1 cellular context compared by ENCODE assay signal in the genomic region with DNA sequence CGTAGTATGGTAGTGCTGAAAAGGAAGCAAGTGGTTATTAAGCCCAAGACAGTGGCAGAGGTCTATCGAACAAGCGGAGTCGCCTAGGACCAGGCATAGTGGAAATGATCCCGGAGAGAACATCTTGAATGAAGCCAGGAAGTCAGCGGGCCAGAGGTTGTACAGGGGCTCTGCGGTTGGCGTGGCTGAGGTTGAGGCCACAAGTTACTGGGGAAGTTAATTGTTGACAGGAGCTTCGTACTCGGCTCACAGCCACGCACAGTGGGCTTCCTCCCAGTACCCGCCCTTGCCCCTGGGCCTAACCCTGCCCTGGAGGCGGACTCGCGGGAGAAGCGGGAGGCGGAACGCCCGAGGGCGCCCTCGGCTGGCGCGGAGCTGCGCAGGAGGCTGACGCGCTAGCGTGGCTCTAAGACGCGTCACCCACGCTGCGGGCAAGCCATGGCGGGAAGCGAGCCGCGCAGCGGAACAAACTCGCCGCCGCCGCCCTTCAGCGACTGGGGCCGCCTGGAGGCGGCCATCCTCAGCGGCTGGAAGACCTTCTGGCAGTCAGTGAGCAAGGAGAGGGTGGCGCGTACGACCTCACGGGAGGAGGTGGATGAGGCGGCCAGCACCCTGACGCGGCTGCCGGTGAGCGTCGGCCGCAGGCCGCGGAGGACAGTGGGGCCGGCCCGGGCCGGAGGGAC.
TF ChIP-seq lines count a peak whose summit lies in the region.

A gene with protein sequence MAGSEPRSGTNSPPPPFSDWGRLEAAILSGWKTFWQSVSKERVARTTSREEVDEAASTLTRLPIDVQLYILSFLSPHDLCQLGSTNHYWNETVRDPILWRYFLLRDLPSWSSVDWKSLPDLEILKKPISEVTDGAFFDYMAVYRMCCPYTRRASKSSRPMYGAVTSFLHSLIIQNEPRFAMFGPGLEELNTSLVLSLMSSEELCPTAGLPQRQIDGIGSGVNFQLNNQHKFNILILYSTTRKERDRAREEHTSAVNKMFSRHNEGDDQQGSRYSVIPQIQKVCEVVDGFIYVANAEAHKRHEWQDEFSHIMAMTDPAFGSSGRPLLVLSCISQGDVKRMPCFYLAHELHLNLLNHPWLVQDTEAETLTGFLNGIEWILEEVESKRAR (plus strand): TSS at position 410 of the 683 bp plus-strand sequence. CDS start 29 bp downstream, at position 439.

TF ChIP-seq in K562, 482 proteins besides CTCF, POLR2A, EP300 and RAD21 (continued from another document and continues in another):
- TF ChIP-seq, protein P1, sequence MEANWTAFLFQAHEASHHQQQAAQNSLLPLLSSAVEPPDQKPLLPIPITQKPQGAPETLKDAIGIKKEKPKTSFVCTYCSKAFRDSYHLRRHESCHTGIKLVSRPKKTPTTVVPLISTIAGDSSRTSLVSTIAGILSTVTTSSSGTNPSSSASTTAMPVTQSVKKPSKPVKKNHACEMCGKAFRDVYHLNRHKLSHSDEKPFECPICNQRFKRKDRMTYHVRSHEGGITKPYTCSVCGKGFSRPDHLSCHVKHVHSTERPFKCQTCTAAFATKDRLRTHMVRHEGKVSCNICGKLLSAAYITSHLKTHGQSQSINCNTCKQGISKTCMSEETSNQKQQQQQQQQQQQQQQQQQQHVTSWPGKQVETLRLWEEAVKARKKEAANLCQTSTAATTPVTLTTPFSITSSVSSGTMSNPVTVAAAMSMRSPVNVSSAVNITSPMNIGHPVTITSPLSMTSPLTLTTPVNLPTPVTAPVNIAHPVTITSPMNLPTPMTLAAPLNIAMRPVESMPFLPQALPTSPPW (CRISPR knock-in tag; IDR thresholded peaks at IDR 0.05) = 0 out of 2 replicates have a peak, but pooled peaks have one; percentile 27
- TF ChIP-seq ZSCAN29 (IDR thresholded peaks at IDR 0.05) (no peak), KLF13 (tag; IDR thresholded peaks at IDR 0.05; ENCODE audit: borderline replicate concordance, low read depth) (peak; percentile 76), MYC (IDR thresholded peaks at IDR 0.05; ENCODE audit: low read depth, low read length) (peak; percentile 97), MYC (CRISPR knock-in tag; IDR thresholded peaks at IDR 0.05; ENCODE audit: borderline replicate concordance, low read depth) (peak; percentile 66; the same call in 1 of the 2 replicates), SP1 (CRISPR knock-in tag; IDR thresholded peaks at IDR 0.05) (peak; percentile 84), ZBTB8A (IDR thresholded peaks at IDR 0.05; ENCODE audit: partially characterized antibody) (no peak), TAL1 (IDR thresholded peaks at IDR 0.05) (no peak), FIP1L1 (IDR thresholded peaks at IDR 0.05; ENCODE audit: low read depth, low read length, poor library complexity, severe bottlenecking) (peak; percentile 95), STAG1 (CRISPR knock-in tag; IDR thresholded peaks at IDR 0.05; ENCODE audit: borderline replicate concordance) (no peak; the same call in 1 of the 2 replicates), ZNF766 (CRISPR knock-in tag; conservative IDR thresholded peaks at IDR 0.05) (no peak), EZH2 (IDR thresholded peaks at IDR 0.05; ENCODE audit: borderline replicate concordance, low read depth, low read length) (no peak), FOSL1 (tag; conservative IDR thresholded peaks at IDR 0.05) (no peak; the same call in 1 of the 2 replicates), SMARCA4 (IDR thresholded peaks at IDR 0.05) (peak; percentile 62), XRCC3 (IDR thresholded peaks at IDR 0.05) (no peak), GTF2A2 (tag; IDR thresholded peaks at IDR 0.05) (no peak), RUNX1 (IDR thresholded peaks at IDR 0.05; ENCODE audit: low read depth) (0 out of 2 replicates have a peak, but pooled peaks have one; percentile 63), STAT5B (CRISPR knock-in tag; IDR thresholded peaks at IDR 0.05) (no peak), ZNF197 (CRISPR knock-in tag; IDR thresholded peaks at IDR 0.05; ENCODE audit: low read depth) (no peak), RBM15 (IDR thresholded peaks at IDR 0.05; ENCODE audit: insufficient read depth, low read length) (no peak), SAFB2 (IDR thresholded peaks at IDR 0.05; ENCODE audit: borderline replicate concordance, low read depth, low read length, severe bottlenecking) (no peak), RBM22 (IDR thresholded peaks at IDR 0.05; ENCODE audit: low read depth, low read length, poor library complexity, severe bottlenecking) (no peak), CHD4 (IDR thresholded peaks at IDR 0.05; ENCODE audit: insufficient read depth, insufficient replicate concordance, low read depth, low read length, poor library complexity, severe bottlenecking) (no peak), FOS (IDR thresholded peaks at IDR 0.05; ENCODE audit: extremely low read depth, insufficient read length) (no peak), HNRNPL (IDR thresholded peaks at IDR 0.05; ENCODE audit: low read depth, low read length) (peak; percentile 97), NCOA1 (IDR thresholded peaks at IDR 0.05; ENCODE audit: low read depth) (no peak), ZNF133 (CRISPR knock-in tag; IDR thresholded peaks at IDR 0.05) (no peak)
- TF ChIP-seq, protein P2, sequence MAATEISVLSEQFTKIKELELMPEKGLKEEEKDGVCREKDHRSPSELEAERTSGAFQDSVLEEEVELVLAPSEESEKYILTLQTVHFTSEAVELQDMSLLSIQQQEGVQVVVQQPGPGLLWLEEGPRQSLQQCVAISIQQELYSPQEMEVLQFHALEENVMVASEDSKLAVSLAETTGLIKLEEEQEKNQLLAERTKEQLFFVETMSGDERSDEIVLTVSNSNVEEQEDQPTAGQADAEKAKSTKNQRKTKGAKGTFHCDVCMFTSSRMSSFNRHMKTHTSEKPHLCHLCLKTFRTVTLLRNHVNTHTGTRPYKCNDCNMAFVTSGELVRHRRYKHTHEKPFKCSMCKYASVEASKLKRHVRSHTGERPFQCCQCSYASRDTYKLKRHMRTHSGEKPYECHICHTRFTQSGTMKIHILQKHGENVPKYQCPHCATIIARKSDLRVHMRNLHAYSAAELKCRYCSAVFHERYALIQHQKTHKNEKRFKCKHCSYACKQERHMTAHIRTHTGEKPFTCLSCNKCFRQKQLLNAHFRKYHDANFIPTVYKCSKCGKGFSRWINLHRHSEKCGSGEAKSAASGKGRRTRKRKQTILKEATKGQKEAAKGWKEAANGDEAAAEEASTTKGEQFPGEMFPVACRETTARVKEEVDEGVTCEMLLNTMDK (IDR thresholded peaks at IDR 0.05; ENCODE audit: borderline replicate concordance, insufficient read depth, low read depth, low read length, poor library complexity, severe bottlenecking) = peak; percentile 99
- TF ChIP-seq, protein P3, sequence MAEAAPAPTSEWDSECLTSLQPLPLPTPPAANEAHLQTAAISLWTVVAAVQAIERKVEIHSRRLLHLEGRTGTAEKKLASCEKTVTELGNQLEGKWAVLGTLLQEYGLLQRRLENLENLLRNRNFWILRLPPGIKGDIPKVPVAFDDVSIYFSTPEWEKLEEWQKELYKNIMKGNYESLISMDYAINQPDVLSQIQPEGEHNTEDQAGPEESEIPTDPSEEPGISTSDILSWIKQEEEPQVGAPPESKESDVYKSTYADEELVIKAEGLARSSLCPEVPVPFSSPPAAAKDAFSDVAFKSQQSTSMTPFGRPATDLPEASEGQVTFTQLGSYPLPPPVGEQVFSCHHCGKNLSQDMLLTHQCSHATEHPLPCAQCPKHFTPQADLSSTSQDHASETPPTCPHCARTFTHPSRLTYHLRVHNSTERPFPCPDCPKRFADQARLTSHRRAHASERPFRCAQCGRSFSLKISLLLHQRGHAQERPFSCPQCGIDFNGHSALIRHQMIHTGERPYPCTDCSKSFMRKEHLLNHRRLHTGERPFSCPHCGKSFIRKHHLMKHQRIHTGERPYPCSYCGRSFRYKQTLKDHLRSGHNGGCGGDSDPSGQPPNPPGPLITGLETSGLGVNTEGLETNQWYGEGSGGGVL (CRISPR knock-in tag; IDR thresholded peaks at IDR 0.05) = no peak
- TF ChIP-seq, protein P4, sequence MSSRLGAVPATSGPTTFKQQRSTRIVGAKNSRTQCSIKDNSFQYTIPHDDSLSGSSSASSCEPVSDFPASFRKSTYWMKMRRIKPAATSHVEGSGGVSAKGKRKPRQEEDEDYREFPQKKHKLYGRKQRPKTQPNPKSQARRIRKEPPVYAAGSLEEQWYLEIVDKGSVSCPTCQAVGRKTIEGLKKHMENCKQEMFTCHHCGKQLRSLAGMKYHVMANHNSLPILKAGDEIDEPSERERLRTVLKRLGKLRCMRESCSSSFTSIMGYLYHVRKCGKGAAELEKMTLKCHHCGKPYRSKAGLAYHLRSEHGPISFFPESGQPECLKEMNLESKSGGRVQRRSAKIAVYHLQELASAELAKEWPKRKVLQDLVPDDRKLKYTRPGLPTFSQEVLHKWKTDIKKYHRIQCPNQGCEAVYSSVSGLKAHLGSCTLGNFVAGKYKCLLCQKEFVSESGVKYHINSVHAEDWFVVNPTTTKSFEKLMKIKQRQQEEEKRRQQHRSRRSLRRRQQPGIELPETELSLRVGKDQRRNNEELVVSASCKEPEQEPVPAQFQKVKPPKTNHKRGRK (tag; IDR thresholded peaks at IDR 0.05) = no peak
- TF ChIP-seq, protein P5, sequence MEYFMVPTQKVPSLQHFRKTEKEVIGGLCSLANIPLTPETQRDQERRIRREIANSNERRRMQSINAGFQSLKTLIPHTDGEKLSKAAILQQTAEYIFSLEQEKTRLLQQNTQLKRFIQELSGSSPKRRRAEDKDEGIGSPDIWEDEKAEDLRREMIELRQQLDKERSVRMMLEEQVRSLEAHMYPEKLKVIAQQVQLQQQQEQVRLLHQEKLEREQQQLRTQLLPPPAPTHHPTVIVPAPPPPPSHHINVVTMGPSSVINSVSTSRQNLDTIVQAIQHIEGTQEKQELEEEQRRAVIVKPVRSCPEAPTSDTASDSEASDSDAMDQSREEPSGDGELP (CRISPR knock-in tag; IDR thresholded peaks at IDR 0.05; ENCODE audit: borderline replicate concordance) = peak; percentile 77; the same call in 1 of the 2 replicates
- TF ChIP-seq, protein P6, sequence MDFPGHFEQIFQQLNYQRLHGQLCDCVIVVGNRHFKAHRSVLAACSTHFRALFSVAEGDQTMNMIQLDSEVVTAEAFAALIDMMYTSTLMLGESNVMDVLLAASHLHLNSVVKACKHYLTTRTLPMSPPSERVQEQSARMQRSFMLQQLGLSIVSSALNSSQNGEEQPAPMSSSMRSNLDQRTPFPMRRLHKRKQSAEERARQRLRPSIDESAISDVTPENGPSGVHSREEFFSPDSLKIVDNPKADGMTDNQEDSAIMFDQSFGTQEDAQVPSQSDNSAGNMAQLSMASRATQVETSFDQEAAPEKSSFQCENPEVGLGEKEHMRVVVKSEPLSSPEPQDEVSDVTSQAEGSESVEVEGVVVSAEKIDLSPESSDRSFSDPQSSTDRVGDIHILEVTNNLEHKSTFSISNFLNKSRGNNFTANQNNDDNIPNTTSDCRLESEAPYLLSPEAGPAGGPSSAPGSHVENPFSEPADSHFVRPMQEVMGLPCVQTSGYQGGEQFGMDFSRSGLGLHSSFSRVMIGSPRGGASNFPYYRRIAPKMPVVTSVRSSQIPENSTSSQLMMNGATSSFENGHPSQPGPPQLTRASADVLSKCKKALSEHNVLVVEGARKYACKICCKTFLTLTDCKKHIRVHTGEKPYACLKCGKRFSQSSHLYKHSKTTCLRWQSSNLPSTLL (IDR thresholded peaks at IDR 0.05) = no peak
- TF ChIP-seq, protein P7, sequence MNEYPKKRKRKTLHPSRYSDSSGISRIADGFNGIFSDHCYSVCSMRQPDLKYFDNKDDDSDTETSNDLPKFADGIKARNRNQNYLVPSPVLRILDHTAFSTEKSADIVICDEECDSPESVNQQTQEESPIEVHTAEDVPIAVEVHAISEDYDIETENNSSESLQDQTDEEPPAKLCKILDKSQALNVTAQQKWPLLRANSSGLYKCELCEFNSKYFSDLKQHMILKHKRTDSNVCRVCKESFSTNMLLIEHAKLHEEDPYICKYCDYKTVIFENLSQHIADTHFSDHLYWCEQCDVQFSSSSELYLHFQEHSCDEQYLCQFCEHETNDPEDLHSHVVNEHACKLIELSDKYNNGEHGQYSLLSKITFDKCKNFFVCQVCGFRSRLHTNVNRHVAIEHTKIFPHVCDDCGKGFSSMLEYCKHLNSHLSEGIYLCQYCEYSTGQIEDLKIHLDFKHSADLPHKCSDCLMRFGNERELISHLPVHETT (CRISPR knock-in tag; conservative IDR thresholded peaks at IDR 0.05 in 1 of 2, IDR thresholded peaks at IDR 0.05 in 1 of 2) = peak in 1 of 2 experiments; percentile 76; a peak in 1 of 4 replicates
- TF ChIP-seq, protein P8, sequence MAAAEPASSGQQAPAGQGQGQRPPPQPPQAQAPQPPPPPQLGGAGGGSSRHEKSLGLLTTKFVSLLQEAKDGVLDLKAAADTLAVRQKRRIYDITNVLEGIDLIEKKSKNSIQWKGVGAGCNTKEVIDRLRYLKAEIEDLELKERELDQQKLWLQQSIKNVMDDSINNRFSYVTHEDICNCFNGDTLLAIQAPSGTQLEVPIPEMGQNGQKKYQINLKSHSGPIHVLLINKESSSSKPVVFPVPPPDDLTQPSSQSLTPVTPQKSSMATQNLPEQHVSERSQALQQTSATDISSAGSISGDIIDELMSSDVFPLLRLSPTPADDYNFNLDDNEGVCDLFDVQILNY (CRISPR knock-in tag; IDR thresholded peaks at IDR 0.05) = peak; percentile 95
- TF ChIP-seq, protein P9, sequence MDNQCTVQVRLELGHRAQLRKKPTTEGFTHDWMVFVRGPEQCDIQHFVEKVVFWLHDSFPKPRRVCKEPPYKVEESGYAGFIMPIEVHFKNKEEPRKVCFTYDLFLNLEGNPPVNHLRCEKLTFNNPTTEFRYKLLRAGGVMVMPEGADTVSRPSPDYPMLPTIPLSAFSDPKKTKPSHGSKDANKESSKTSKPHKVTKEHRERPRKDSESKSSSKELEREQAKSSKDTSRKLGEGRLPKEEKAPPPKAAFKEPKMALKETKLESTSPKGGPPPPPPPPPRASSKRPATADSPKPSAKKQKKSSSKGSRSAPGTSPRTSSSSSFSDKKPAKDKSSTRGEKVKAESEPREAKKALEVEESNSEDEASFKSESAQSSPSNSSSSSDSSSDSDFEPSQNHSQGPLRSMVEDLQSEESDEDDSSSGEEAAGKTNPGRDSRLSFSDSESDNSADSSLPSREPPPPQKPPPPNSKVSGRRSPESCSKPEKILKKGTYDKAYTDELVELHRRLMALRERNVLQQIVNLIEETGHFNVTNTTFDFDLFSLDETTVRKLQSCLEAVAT (IDR thresholded peaks at IDR 0.05) = peak; percentile 69 to 85; a peak in 3 of 4 replicates
- TF ChIP-seq, protein P10, sequence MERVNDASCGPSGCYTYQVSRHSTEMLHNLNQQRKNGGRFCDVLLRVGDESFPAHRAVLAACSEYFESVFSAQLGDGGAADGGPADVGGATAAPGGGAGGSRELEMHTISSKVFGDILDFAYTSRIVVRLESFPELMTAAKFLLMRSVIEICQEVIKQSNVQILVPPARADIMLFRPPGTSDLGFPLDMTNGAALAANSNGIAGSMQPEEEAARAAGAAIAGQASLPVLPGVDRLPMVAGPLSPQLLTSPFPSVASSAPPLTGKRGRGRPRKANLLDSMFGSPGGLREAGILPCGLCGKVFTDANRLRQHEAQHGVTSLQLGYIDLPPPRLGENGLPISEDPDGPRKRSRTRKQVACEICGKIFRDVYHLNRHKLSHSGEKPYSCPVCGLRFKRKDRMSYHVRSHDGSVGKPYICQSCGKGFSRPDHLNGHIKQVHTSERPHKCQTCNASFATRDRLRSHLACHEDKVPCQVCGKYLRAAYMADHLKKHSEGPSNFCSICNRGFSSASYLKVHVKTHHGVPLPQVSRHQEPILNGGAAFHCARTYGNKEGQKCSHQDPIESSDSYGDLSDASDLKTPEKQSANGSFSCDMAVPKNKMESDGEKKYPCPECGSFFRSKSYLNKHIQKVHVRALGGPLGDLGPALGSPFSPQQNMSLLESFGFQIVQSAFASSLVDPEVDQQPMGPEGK (CRISPR knock-in tag; IDR thresholded peaks at IDR 0.05; ENCODE audit: borderline replicate concordance) = no peak
